Comparison of ENCODE assay signal across 21 cellular contexts in the genomic region with DNA sequence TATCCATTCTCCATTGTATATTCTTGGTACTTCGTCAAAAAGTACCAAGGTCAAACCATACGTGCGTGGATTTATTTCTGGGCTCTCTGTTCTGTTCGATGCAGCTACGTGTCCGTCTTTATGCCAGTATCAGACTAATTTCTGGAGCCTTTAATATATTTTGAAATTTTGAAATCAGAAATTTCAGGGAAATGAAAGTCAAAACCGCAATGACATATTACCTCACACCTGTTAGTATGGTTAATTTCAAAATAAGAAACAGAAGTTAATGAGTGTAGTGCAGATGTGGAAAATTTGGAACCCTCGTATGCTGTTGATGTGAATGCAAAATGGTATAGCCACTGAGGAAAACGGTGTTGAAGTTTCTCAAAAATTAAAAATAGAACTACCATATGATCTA.
DNase-seq lines count a peak whose midpoint lies in the region; ATAC-seq, FAIRE-seq and TF ChIP-seq lines count a peak whose summit lies in the region.
"Had no signal": no experiment of that assay in that cellular context is flagged by ENCODE, and none has a peak within 500 bp of the region (broad histone marks: within the 10 kb centered on the region; RNA-seq: fewer than 3 reads in every experiment).

No MANE protein-coding gene starts in this region.

- RAD21 ChIA-PET in GM12878 (lab: Charles Lee; ENCODE audit: unreplicated experiment) = no interaction called here

- DNase-seq in GM06990 (ENCODE audit: extremely low read depth, insufficient read length) = peak; percentile 35
- DNase-seq in NOMO-1 treated with DMSO at 0.1 percent for 48 hours (lab: John Stamatoyannopoulos, UW; ENCODE audit: unreplicated experiment) = peak; percentile 49
- DNase-seq in GM12878 (ENCODE audit: low read depth, low spot score) = no peak
- DNase-seq in stimulated activated naive CD4-positive, alpha-beta T cell (lab: John Stamatoyannopoulos, UW) = no peak
- no peak for DNase-seq in NCI-H345 (lab: John Stamatoyannopoulos, UW)
- DNase-seq in Karpas-422 = no peak
- DNase-seq: CD8-positive, alpha-beta memory T cell; DMS53; NCI-H1694 treated with DMSO at 0.1 percent for 48 hours; NCI-H510A treated with DMSO at 0.1 percent for 48 hours; NCI-H774; Right ventricle myocardium superior; T-cell had no signal

- H3K4me1 ChIP-seq in GM12878 (ENCODE audit: control insufficient read depth, insufficient read depth, low read length) = no peaks in the 10 kb centered on the region
- peaks cover 6% of the 10 kb centered on the region for H3K4me1 ChIP-seq in Karpas-422 (ENCODE audit: low read length)
- H3K4me1 ChIP-seq: A549 had no signal

- H3K27ac ChIP-seq in GM12878 (ENCODE audit: control insufficient read depth, insufficient read depth) (no peak overlapping the region), Karpas-422 (ENCODE audit: low read length) (no peak overlapping the region)
- H3K27ac ChIP-seq: A549; BLaER1 treated with 17β-estradiol and CSF1 and Interleukin-3, amounts not matched to agents 10 nM and 100 nM; SK-N-MC had no signal

- FAIRE-seq in GM12878 (lab: Jason Lieb, UNC) = no peak
- FAIRE-seq: A549, GM19239, H54, K562 had no signal

- H3K4me2 ChIP-seq in GM12878 (ENCODE audit: control insufficient read depth, insufficient read depth) (no peak overlapping the region), Karpas-422 (ENCODE audit: low read depth, low read length, poor library complexity, severe bottlenecking) (no peak overlapping the region)
- H3K4me2 ChIP-seq: A549; BLaER1 treated with 17β-estradiol and CSF1 and Interleukin-3, amounts not matched to agents 10 nM and 100 nM had no signal

- H2AFZ ChIP-seq in GM12878 (ENCODE audit: control insufficient read depth, low read depth, low read length) (no peak overlapping the region), Karpas-422 (ENCODE audit: low read length) (no peak overlapping the region)

- no peaks in the 10 kb centered on the region for H3K36me3 ChIP-seq in GM06990 (ENCODE audit: control insufficient read depth, insufficient read depth, low read length)
- H3K36me3 ChIP-seq in GM12878 (ENCODE audit: control insufficient read depth in 2 of 2, insufficient read depth in 2 of 2, low read length in 1 of 2) = no peaks in the 10 kb centered on the region
- no peaks in the 10 kb centered on the region for H3K36me3 ChIP-seq in Karpas-422 (ENCODE audit: insufficient read depth, low read length)
- H3K36me3 ChIP-seq: BLaER1 treated with 17β-estradiol and CSF1 and Interleukin-3, amounts not matched to agents 10 nM and 100 nM had no signal

- intact Hi-C loops in GM12878 (cut with micrococcal nuclease; ENCODE audit: unreplicated experiment) = no loop called here

- peak; percentile 45 for ATAC-seq in HG02870 (IDR thresholded peaks at IDR 0.05; ENCODE audit: unreplicated experiment)
- ATAC-seq in GM12878 = peak; percentile 66
- ATAC-seq in HG03520 (IDR thresholded peaks at IDR 0.05; ENCODE audit: unreplicated experiment) = no peak
- ATAC-seq: A549, K562, T-cell had no signal

- H3K79me2 ChIP-seq in GM12878 (ENCODE audit: control insufficient read depth, insufficient read depth, low read length) (no peaks in the 10 kb centered on the region), Karpas-422 (ENCODE audit: low read length) (no peaks in the 10 kb centered on the region)

- in situ Hi-C loops in GM12878 (cut with MboI) = no loop called here

- TF ChIP-seq RAD21 in GM12878 (IDR thresholded peaks at IDR 0.05; ENCODE audit: insufficient read depth, low read depth, low read length) = no peak

- CTCF ChIA-PET in GM12878 (lab: Yijun Ruan, JAX) = no interaction called here

- no peak overlapping the region for H3K9ac ChIP-seq in GM12878 (ENCODE audit: control insufficient read depth, insufficient read depth, low read length)
- H3K9ac ChIP-seq in Karpas-422 (ENCODE audit: low read length) = no peak overlapping the region
- H3K9ac ChIP-seq: BLaER1 treated with 17β-estradiol and CSF1 and Interleukin-3, amounts not matched to agents 10 nM and 100 nM had no signal

- no peak for TF ChIP-seq POLR2A in GM12878 (IDR thresholded peaks at IDR 0.05; ENCODE audit: low read depth, low read length)

- SMC1A ChIA-PET in GM12878 (lab: Charles Lee; ENCODE audit: uncharacterized antibody, unreplicated experiment) = no interaction called here

- no peaks in the 10 kb centered on the region for H3K27me3 ChIP-seq in GM06990 (replicated peaks; ENCODE audit: control insufficient read depth, insufficient read depth, low read length)
- no peaks in the 10 kb centered on the region for H3K27me3 ChIP-seq in GM12878 (replicated peaks in 1 of 2; ENCODE audit: control insufficient read depth in 2 of 2, insufficient read depth in 2 of 2, low read length in 1 of 2)
- H3K27me3 ChIP-seq in Karpas-422 (ENCODE audit: low read length) = 0 out of 2 replicates have a peak, but pooled peaks cover 2% of the 10 kb centered on the region
- H3K27me3 ChIP-seq: BLaER1 treated with 17β-estradiol and CSF1 and Interleukin-3, amounts not matched to agents 10 nM and 100 nM had no signal

- 63% methylated on average over 9 of the region's 9 CpGs for WGBS in GM12878 (ENCODE audit: insufficient coverage, insufficient replicate concordance, low lambda C conversion rate, missing lambda C conversion rate)

- TF ChIP-seq EP300 in GM12878 (IDR thresholded peaks at IDR 0.05; ENCODE audit: borderline replicate concordance in 1 of 2, control insufficient read depth in 1 of 2, low read depth in 2 of 2, low read length in 2 of 2) = no peak

- H3K4me3 ChIP-seq in GM06990 (replicated peaks; ENCODE audit: low read depth, low read length) (no peak overlapping the region), GM12878 (no peak overlapping the region), Karpas-422 (ENCODE audit: low read length) (no peak overlapping the region)
- H3K4me3 ChIP-seq: A549; BLaER1 treated with 17β-estradiol and CSF1 and Interleukin-3, amounts not matched to agents 10 nM and 100 nM; K562; SK-N-MC had no signal

- H4K20me1 ChIP-seq in GM12878 (ENCODE audit: control insufficient read depth, insufficient read depth) = no peaks in the 10 kb centered on the region
- H4K20me1 ChIP-seq in Karpas-422 (ENCODE audit: insufficient read depth, low read depth, low read length) = no peaks in the 10 kb centered on the region
- H4K20me1 ChIP-seq: BLaER1 treated with 17β-estradiol and CSF1 and Interleukin-3, amounts not matched to agents 10 nM and 100 nM had no signal

- H3K9me3 ChIP-seq in GM12878 (replicated peaks; ENCODE audit: control insufficient read depth, insufficient read depth, low read length) = no peaks in the 10 kb centered on the region
- H3K9me3 ChIP-seq in Karpas-422 (ENCODE audit: low read length) = no peaks in the 10 kb centered on the region
- H3K9me3 ChIP-seq: A549; BLaER1 treated with 17β-estradiol and CSF1 and Interleukin-3, amounts not matched to agents 10 nM and 100 nM had no signal

- TF ChIP-seq CTCF in GM06990 (IDR thresholded peaks at IDR 0.05; ENCODE audit: insufficient read depth, low read length, poor library complexity, severe bottlenecking) (no peak), GM12878 (IDR thresholded peaks at IDR 0.05 in 2 of 3, conservative IDR thresholded peaks at IDR 0.05 in 1 of 3; ENCODE audit: control insufficient read depth in 2 of 3, extremely low read depth in 1 of 3, insufficient read depth in 1 of 3, low read depth in 3 of 3, low read length in 3 of 3) (no peak)

- no TSS peak for BruUV-seq in GM12878 (replicated peaks; lab: Mats Ljungman, UMichigan)

- H3K9me2 ChIP-seq in Karpas-422 (replicated peaks; ENCODE audit: insufficient read depth, low read length) = no peaks in the 10 kb centered on the region

- POLR2A ChIA-PET in GM12878 (lab: Charles Lee) = no interaction called here

TF ChIP-seq in GM12878, 131 proteins besides CTCF, POLR2A, EP300 and RAD21 (continues in another document):
- TF ChIP-seq CBX3 (IDR thresholded peaks at IDR 0.05; ENCODE audit: borderline replicate concordance, low read depth) (no peak), EED (IDR thresholded peaks at IDR 0.05; ENCODE audit: low read depth) (no peak), TARDBP (IDR thresholded peaks at IDR 0.05; ENCODE audit: borderline replicate concordance) (no peak), ZNF622 (IDR thresholded peaks at IDR 0.05) (no peak), NR2C2 (IDR thresholded peaks at IDR 0.05; ENCODE audit: borderline replicate concordance, control insufficient read depth, insufficient read length, low read depth) (no peak), POLR2AphosphoS2 (IDR thresholded peaks at IDR 0.05; ENCODE audit: low read depth, low read length) (no peak), DPF2 (IDR thresholded peaks at IDR 0.05) (0 out of 2 replicates have a peak, but pooled peaks have one; percentile 17), PAX8 (IDR thresholded peaks at IDR 0.05) (no peak)

Comparison
In these comparisons a context has a peak if more than half of its experiments do, and no peak if none do; other contexts are left out.
1. DNase-seq: peak in GM06990 (single experiment) and NOMO-1 treated with DMSO at 0.1 percent for 48 hours (single experiment); none in GM12878 (single experiment), stimulated activated naive CD4-positive, alpha-beta T cell (0 of 6), NCI-H345 (single experiment) and Karpas-422 (single experiment).